Comparison of ENCODE assay signal across 8 cellular contexts in the genomic region with DNA sequence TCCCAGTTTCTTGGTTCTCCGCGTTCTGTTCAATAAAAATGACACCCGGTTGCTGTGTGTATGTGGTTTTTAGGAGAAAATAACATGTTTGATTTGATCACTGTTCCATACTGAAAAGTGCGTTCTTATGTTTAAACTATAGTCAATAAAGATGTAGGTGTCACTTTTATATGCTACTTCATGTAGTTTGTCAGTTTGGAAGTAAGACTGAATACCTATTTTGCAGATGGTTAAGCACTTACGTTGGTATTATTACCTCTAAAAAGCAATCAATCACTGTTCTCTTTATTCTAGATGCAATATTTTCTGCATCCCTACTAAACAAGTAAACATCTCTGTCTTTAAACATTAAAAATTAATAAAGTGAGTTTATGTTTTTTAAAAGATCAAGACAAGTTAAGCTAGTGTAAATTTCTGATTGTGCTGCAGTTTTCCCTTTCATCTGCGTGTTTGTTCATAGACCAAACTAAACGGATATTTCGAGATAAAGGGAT. TPM values are rescaled to one million over a fixed set of nuclear protein-coding genes. Genes with fewer than 3 reads are reported as not detected.
A peak's percentile ranks its signal among the peaks of the same experiment; 100 is the strongest.
DNase-seq lines count a peak whose midpoint lies in the region; TF ChIP-seq lines count a peak whose summit lies in the region.

No MANE protein-coding gene starts in this region.

- peaks cover 0 to 10% (median 0%) of the 10 kb centered on the region in 3 donors for H3K36me3 Mint-ChIP-seq in CD8-positive, alpha-beta memory T cell
- peaks cover 3% of the 10 kb centered on the region for H3K36me3 Mint-ChIP-seq in neural crest cell (ENCODE audit: low read depth)

- peak overlapping the region; percentile 96 to 99 (median 97) for H3K4me3 Mint-ChIP-seq in CD8-positive, alpha-beta memory T cell
- H3K4me3 Mint-ChIP-seq in neural crest cell = peak overlapping the region; percentile 93

- TF ChIP-seq CTCF in neural crest cell (conservative IDR thresholded peaks at IDR 0.05) = no peak

- H3K4me1 Mint-ChIP-seq in CD8-positive, alpha-beta memory T cell = peaks cover 39 to 68% (median 52%) of the 10 kb centered on the region in 3 donors
- peaks cover 50% of the 10 kb centered on the region for H3K4me1 Mint-ChIP-seq in neural crest cell

- no peaks in the 10 kb centered on the region for H3K9me3 ChIP-seq in CD8-positive, alpha-beta memory T cell (ENCODE audit: low read length)
- no peaks in the 10 kb centered on the region for H3K9me3 ChIP-seq in MG63
- no peaks in the 10 kb centered on the region for H3K9me3 ChIP-seq in ectodermal cell (ENCODE audit: control insufficient read depth, low read length)

- no peaks in the 10 kb centered on the region for H3K36me3 ChIP-seq in CD8-positive, alpha-beta memory T cell (ENCODE audit: insufficient read depth, low read length)
- H3K36me3 ChIP-seq in MG63 = peaks cover 10% of the 10 kb centered on the region
- H3K36me3 ChIP-seq in ectodermal cell (ENCODE audit: control insufficient read depth, insufficient read depth, low read length) = no peaks in the 10 kb centered on the region

- peaks cover 13% of the 10 kb centered on the region for H3K4me1 ChIP-seq in CD8-positive, alpha-beta memory T cell (ENCODE audit: insufficient read depth, low read length)
- peaks cover 12% of the 10 kb centered on the region for H3K4me1 ChIP-seq in ectodermal cell (ENCODE audit: control insufficient read depth, insufficient read depth, low read length)

- DNase-seq in CD8-positive, alpha-beta memory T cell = no peak
- DNase-seq in MG63 (no peak), neural crest cell (ENCODE audit: low read depth, low spot score) (no peak), epidermal melanocyte (ENCODE audit: insufficient read length, low spot score) (no peak), NCI-H2081 (lab: John Stamatoyannopoulos, UW) (no peak), cortex of kidney (lab: John Stamatoyannopoulos, UW) (no peak), NCI-H1092 treated with DMSO at 0.1 percent for 48 hours (lab: John Stamatoyannopoulos, UW) (no peak)

- POLR2A ChIA-PET in CD8-positive, alpha-beta memory T cell (lab: Charles Lee) = no interaction called here

- no peaks in the 10 kb centered on the region for H3K27me3 ChIP-seq in CD8-positive, alpha-beta memory T cell (ENCODE audit: insufficient read depth, low read length, poor library complexity, severe bottlenecking)
- H3K27me3 ChIP-seq in MG63 = no peaks in the 10 kb centered on the region
- H3K27me3 ChIP-seq in ectodermal cell (ENCODE audit: control insufficient read depth, insufficient read depth, low read length, poor library complexity, severe bottlenecking) = no peaks in the 10 kb centered on the region

- 0 to 1% methylated on average over 5 to 8 of the region's 8 CpGs for WGBS in ectodermal cell, 2 experiments

- peak overlapping the region; percentile 61 for H3K4me3 ChIP-seq in CD8-positive, alpha-beta memory T cell (ENCODE audit: low read length)
- H3K4me3 ChIP-seq in MG63 = peak overlapping the region; percentile 88
- H3K4me3 ChIP-seq in ectodermal cell (ENCODE audit: insufficient read depth, low read depth, low read length) = peak overlapping the region; percentile 86

- H3K27ac Mint-ChIP-seq in CD8-positive, alpha-beta memory T cell = peak overlapping the region in 7 of 8 donors; percentile 9 to 100 (median 97)
- H3K27ac Mint-ChIP-seq in neural crest cell (ENCODE audit: unreplicated experiment) = peak overlapping the region; percentile 97

- H3K27me3 Mint-ChIP-seq in CD8-positive, alpha-beta memory T cell = no peaks in the 10 kb centered on the region
- H3K27me3 Mint-ChIP-seq in neural crest cell (ENCODE audit: low read depth) = no peaks in the 10 kb centered on the region

- H3K9me3 Mint-ChIP-seq in CD8-positive, alpha-beta memory T cell = no peaks in the 10 kb centered on the region
- no peaks in the 10 kb centered on the region for H3K9me3 Mint-ChIP-seq in neural crest cell

- peak overlapping the region; percentile 87 for H3K27ac ChIP-seq in CD8-positive, alpha-beta memory T cell (ENCODE audit: low read depth, low read length)
- peak overlapping the region; percentile 56 for H3K27ac ChIP-seq in ectodermal cell (ENCODE audit: insufficient read depth, low read depth, low read length, poor library complexity, severe bottlenecking)

- CTCF ChIA-PET in CD8-positive, alpha-beta memory T cell (lab: Charles Lee) = interaction anchor here (0.6 kb wide), 1 partner anchor 83 kb away, joined by 3 read pairs; no protein-coding TSS in a partner anchor

RNA-seq across cellular contexts. Expression of a gene that starts 0.7 kb away (rescaled TPM):
- 10 to 100 TPM; 36.2 to 37.1 TPM for total RNA-seq in CD8-positive, alpha-beta memory T cell
- polyA plus RNA-seq in CD8-positive, alpha-beta memory T cell = 1.0 TPM
- total RNA-seq in MG63 (2014; rRNA removed; shearing (Covaris generic); ENCODE audit: low replicate concordance) = 19.5 and 26.3 TPM in 2 replicates
- polyA plus RNA-seq in ectodermal cell (2013, experiment 1 of 4) = 61.4 TPM
- 63.4 TPM for polyA plus RNA-seq in ectodermal cell (2013, experiment 2 of 4)
- 56.2 TPM for polyA plus RNA-seq in ectodermal cell (2013, experiment 3 of 4)
- polyA plus RNA-seq in ectodermal cell (2013, experiment 4 of 4) = 55.2 TPM
- total RNA-seq in neural crest cell = 70.8 and 71.5 TPM in 2 replicates

RNA-seq across cellular contexts. Expression of a gene that starts 19.7 kb away (rescaled TPM):
- 10 to 100 TPM; 42.4 to 42.8 TPM for total RNA-seq in CD8-positive, alpha-beta memory T cell
- 19.0 TPM for polyA plus RNA-seq in CD8-positive, alpha-beta memory T cell
- total RNA-seq in MG63 (2014; rRNA removed; shearing (Covaris generic); ENCODE audit: low replicate concordance) = 27.1 and 30.4 TPM in 2 replicates
- polyA plus RNA-seq in ectodermal cell (2013, experiment 1 of 4) = 38.7 TPM
- 37.8 TPM for polyA plus RNA-seq in ectodermal cell (2013, experiment 2 of 4)
- 27.3 TPM for polyA plus RNA-seq in ectodermal cell (2013, experiment 3 of 4)
- polyA plus RNA-seq in ectodermal cell (2013, experiment 4 of 4) = 30.2 TPM
- 49.1 and 51.1 TPM in 2 replicates for total RNA-seq in neural crest cell
